22 cellular contexts compared by ENCODE assay signal in the genomic region with DNA sequence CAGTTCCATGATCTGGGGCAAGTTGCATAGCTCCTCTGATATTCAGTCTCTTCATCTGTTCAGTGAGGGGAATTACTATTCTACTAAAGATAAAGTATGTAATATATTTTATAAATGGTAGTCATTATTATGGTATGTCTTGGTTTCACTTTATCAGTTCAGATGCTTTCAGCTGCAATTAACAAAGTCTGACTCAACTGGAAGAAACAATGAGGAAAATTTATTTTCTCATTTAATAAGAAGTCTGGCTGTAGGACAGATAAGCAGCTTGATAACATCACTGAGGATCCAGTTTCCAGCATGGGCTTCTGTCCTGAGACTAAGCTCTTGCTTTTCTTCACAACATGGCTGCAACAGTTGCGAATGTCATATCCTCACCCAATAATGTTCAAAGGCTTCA.
"Had no signal": no experiment of that assay in that cellular context is flagged by ENCODE, and none has a peak within 500 bp of the region (broad histone marks: within the 10 kb centered on the region; RNA-seq: fewer than 3 reads in every experiment).

No MANE protein-coding gene starts in this region.

- DNase-seq: effector memory CD4-positive, alpha-beta T cell; gastrocnemius medialis; immature natural killer cell; left colon; left ventricle myocardium superior; mesenchymal stem cell; midbrain; naive B cell; psoas muscle; retina; right lobe of liver; stimulated activated CD4-positive, alpha-beta T cell treated with anti-CD3 and anti-CD28 coated beads, Interleukin-2, amount 100 ng/mL, for 24 hours; stimulated activated CD4-positive, alpha-beta T cell treated with anti-CD3 and anti-CD28 coated beads, Interleukin-4, amount 100 ng/mL, for 4 hours; stimulated activated naive B cell treated with anti-CD40 and anti-IgM and Interleukin-4, amounts not matched to agents 10 μg/mL and 1 μg/mL and 100 μg/mL, for 72 hours; stimulated activated naive CD8-positive, alpha-beta T cell treated with anti-CD3 and anti-CD28 coated beads, Interleukin-15, amount 100 ng/mL, for 72 hours; testis; transverse colon had no signal

- H3K27ac ChIP-seq: gastrocnemius medialis, parathyroid adenoma, psoas muscle, right lobe of liver, testis, transverse colon had no signal

- H3K27ac Mint-ChIP-seq: immature natural killer cell; naive B cell; nephron; stimulated activated naive B cell treated with anti-CD40 and anti-IgM and Interleukin-4, amounts not matched to agents 10 μg/mL and 1 μg/mL and 100 μg/mL, for 72 hours; stimulated activated naive CD8-positive, alpha-beta T cell treated with anti-CD3 and anti-CD28 coated beads, Interleukin-15, amount 100 ng/mL, for 72 hours had no signal

- H3K36me3 ChIP-seq: gastrocnemius medialis, right lobe of liver, transverse colon had no signal

- H3K4me1 ChIP-seq: gastrocnemius medialis, parathyroid adenoma, psoas muscle, right lobe of liver, testis, transverse colon had no signal

- H3K9ac ChIP-seq: parathyroid adenoma had no signal

- H3K27me3 ChIP-seq: gastrocnemius medialis, right lobe of liver, testis, transverse colon had no signal

- H2AFZ ChIP-seq: parathyroid adenoma had no signal

- H3K9me3 Mint-ChIP-seq: nephron; stimulated activated naive B cell treated with anti-CD40 and anti-IgM and Interleukin-4, amounts not matched to agents 10 μg/mL and 1 μg/mL and 100 μg/mL, for 72 hours; stimulated activated naive CD8-positive, alpha-beta T cell treated with anti-CD3 and anti-CD28 coated beads, Interleukin-15, amount 100 ng/mL, for 72 hours had no signal

- H3K4me3 ChIP-seq: gastrocnemius medialis, lung, psoas muscle, right lobe of liver, testis, transverse colon had no signal

- FAIRE-seq: endometrium, keratinocyte had no signal

- H3K4me1 Mint-ChIP-seq: immature natural killer cell; naive B cell; nephron; stimulated activated naive B cell treated with anti-CD40 and anti-IgM and Interleukin-4, amounts not matched to agents 10 μg/mL and 1 μg/mL and 100 μg/mL, for 72 hours; stimulated activated naive CD8-positive, alpha-beta T cell treated with anti-CD3 and anti-CD28 coated beads, Interleukin-15, amount 100 ng/mL, for 72 hours had no signal

- H3K4me3 Mint-ChIP-seq: immature natural killer cell; naive B cell; nephron; stimulated activated naive B cell treated with anti-CD40 and anti-IgM and Interleukin-4, amounts not matched to agents 10 μg/mL and 1 μg/mL and 100 μg/mL, for 72 hours; stimulated activated naive CD8-positive, alpha-beta T cell treated with anti-CD3 and anti-CD28 coated beads, Interleukin-15, amount 100 ng/mL, for 72 hours had no signal

- H3K9me3 ChIP-seq: gastrocnemius medialis, psoas muscle, right lobe of liver, testis, transverse colon had no signal

- H3K79me2 ChIP-seq: parathyroid adenoma had no signal

- H3K36me3 Mint-ChIP-seq: immature natural killer cell; naive B cell; stimulated activated naive B cell treated with anti-CD40 and anti-IgM and Interleukin-4, amounts not matched to agents 10 μg/mL and 1 μg/mL and 100 μg/mL, for 72 hours had no signal
